In the genomic region with DNA sequence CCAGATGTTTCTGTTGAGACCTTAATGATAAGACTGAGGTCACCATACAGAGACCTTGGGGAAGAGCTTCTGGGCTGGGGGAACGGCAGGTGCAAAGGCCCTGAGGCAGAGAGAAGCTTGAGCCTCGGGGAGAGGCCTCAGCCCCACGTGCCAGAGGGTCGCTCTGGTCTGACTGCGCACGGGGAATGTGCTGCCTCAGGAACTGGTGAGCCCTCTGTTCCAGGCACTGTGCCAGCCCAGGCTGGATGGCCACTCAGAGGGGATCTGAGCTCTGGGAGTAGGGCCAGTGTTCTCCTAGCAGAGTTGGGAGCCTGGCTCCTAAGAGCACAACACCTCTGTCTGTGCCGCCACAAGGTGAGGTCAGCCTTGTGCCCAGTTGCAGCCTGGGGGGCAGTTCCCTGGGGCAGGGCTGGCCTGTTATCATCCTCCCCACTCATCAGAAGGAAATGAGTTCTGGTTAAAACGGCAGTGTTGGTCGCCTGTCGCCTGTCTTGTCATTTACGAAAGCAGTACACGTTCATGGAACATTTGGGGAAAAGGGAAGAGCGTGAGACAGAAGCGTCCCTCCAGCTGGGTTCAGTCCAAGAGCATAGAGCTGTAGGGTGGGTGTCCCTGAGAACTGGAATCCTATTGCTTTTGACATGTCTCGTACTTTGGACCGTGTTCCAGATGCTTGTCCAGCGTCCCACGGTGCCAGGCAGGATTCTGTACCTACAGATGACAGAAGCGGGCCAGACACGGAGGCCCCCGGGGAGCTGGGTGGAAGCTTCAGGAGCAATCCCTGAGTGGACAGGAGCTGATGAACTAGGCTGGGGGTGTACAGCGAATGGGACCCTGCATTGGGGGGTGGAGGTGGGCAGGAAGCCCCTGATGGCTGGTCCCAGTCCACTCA, we compare ENCODE assay signal across 10 cellular contexts. TPM values are rescaled to one million over a fixed set of nuclear protein-coding genes. Genes with fewer than 3 reads are reported as not detected.
DNase-seq lines count a peak whose midpoint lies in the region; ATAC-seq and TF ChIP-seq lines count a peak whose summit lies in the region.
"Had no signal": no experiment of that assay in that cellular context is flagged by ENCODE, and none has a peak within 500 bp of the region (broad histone marks: within the 10 kb centered on the region; RNA-seq: fewer than 3 reads in every experiment).

No MANE protein-coding gene starts in this region.

- DNase-seq in CD14-positive monocyte (ENCODE audit: low spot score) = peak; percentile 45
- DNase-seq in RPMI8226 = peak; percentile 65
- DNase-seq in fibroblast of peridontal ligament (ENCODE audit: extremely low read depth) = peak; percentile 51
- DNase-seq in osteocyte (ENCODE audit: extremely low spot score, unreplicated experiment) = no peak
- no peak for DNase-seq in hepatic stellate cell (ENCODE audit: low spot score)
- no peak for DNase-seq in naive thymus-derived CD8-positive, alpha-beta T cell
- DNase-seq: effector memory CD4-positive, alpha-beta T cell; NCI-H2171 had no signal

- peaks cover 0 to 4% (median 0%) of the 10 kb centered on the region in 3 donors for H3K27me3 Mint-ChIP-seq in CD14-positive monocyte (ENCODE audit: low read depth in 3 of 3)
- no peaks in the 10 kb centered on the region for H3K27me3 Mint-ChIP-seq in osteocyte (ENCODE audit: unreplicated experiment)
- no peaks in the 10 kb centered on the region for H3K27me3 Mint-ChIP-seq in naive thymus-derived CD8-positive, alpha-beta T cell

- H3K9me3 Mint-ChIP-seq in CD14-positive monocyte = peaks cover 0 to 5% (median 0%) of the 10 kb centered on the region in 7 donors
- H3K9me3 Mint-ChIP-seq in osteocyte (ENCODE audit: unreplicated experiment) = no peaks in the 10 kb centered on the region
- no peaks in the 10 kb centered on the region for H3K9me3 Mint-ChIP-seq in naive thymus-derived CD8-positive, alpha-beta T cell

- H3K27ac Mint-ChIP-seq in CD14-positive monocyte = peak overlapping the region; percentile 78 to 96 (median 95)
- peak overlapping the region; percentile 80 for H3K27ac Mint-ChIP-seq in osteocyte (ENCODE audit: unreplicated experiment)
- no peak overlapping the region for H3K27ac Mint-ChIP-seq in naive thymus-derived CD8-positive, alpha-beta T cell

- ATAC-seq in HG02885 (IDR thresholded peaks at IDR 0.05; ENCODE audit: poor library complexity, unreplicated experiment) = no peak
- no peak for ATAC-seq in HG03108 (IDR thresholded peaks at IDR 0.05; ENCODE audit: unreplicated experiment)
- no peak for ATAC-seq in naive thymus-derived CD8-positive, alpha-beta T cell

- POLR2A ChIA-PET in naive thymus-derived CD8-positive, alpha-beta T cell (lab: Charles Lee) = interaction anchor here (2.0 kb wide), 1 partner anchor 9 kb away, joined by 7 read pairs; no protein-coding TSS in a partner anchor

- H3K36me3 Mint-ChIP-seq in CD14-positive monocyte = peaks cover 26 to 34% of the 10 kb centered on the region in 2 donors
- H3K36me3 Mint-ChIP-seq in osteocyte (ENCODE audit: unreplicated experiment) = peaks cover 2% of the 10 kb centered on the region
- H3K36me3 Mint-ChIP-seq in naive thymus-derived CD8-positive, alpha-beta T cell = no peaks in the 10 kb centered on the region

- intact Hi-C loops in CD14-positive monocyte (cut with micrococcal nuclease) = no loop called here

- H3K4me1 Mint-ChIP-seq in CD14-positive monocyte (peaks cover 58% of the 10 kb centered on the region), osteocyte (ENCODE audit: unreplicated experiment) (peaks cover 72% of the 10 kb centered on the region)
- H3K4me1 Mint-ChIP-seq in naive thymus-derived CD8-positive, alpha-beta T cell = peaks cover 12 to 34% (median 21%) of the 10 kb centered on the region in 4 donors

- no peak for TF ChIP-seq CTCF in CD14-positive monocyte (IDR thresholded peaks at IDR 0.05)
- no peak for TF ChIP-seq CTCF in osteocyte (IDR thresholded peaks at IDR 0.05)

- H3K4me3 Mint-ChIP-seq in CD14-positive monocyte = peak overlapping the region; percentile 56 to 62
- peak overlapping the region; percentile 20 for H3K4me3 Mint-ChIP-seq in osteocyte (ENCODE audit: unreplicated experiment)
- H3K4me3 Mint-ChIP-seq in naive thymus-derived CD8-positive, alpha-beta T cell = peak overlapping the region in 3 of 10 donors; percentile 22 to 47 (median 32)

RNA-seq across cellular contexts. Expression of a gene that starts 4.3 kb away (rescaled TPM):
- polyA plus RNA-seq in CD14-positive monocyte = 10 to 100 TPM; 13.4 to 17.4 TPM
- total RNA-seq in osteocyte = 371 and 376 TPM in 2 replicates
- total RNA-seq in naive thymus-derived CD8-positive, alpha-beta T cell = 10 to 100 TPM; 13.7 to 14.9 TPM
- polyA plus RNA-seq in naive thymus-derived CD8-positive, alpha-beta T cell = 1 to 10 TPM; 1.1 to 1.9 (median 1.1) TPM

RNA-seq across cellular contexts. Expression of a gene that starts 51.9 kb away (rescaled TPM):
- under 1 TPM; 0.09 to 0.14 TPM for polyA plus RNA-seq in CD14-positive monocyte
- 5.8 and 6.6 TPM in 2 replicates for total RNA-seq in osteocyte
- under 1 TPM in 1 of 2 experiments, not detected in 1; 0.05 TPM for total RNA-seq in naive thymus-derived CD8-positive, alpha-beta T cell
- polyA plus RNA-seq in naive thymus-derived CD8-positive, alpha-beta T cell = not detected

Comparison
In these comparisons a context has a peak if more than half of its experiments do, and no peak if none do; other contexts are left out.
1. DNase-seq: peak in CD14-positive monocyte (single experiment), RPMI8226 (single experiment) and fibroblast of peridontal ligament (single experiment); none in osteocyte (single experiment), hepatic stellate cell (single experiment) and naive thymus-derived CD8-positive, alpha-beta T cell (0 of 10).
2. H3K27ac Mint-ChIP-seq: peak in CD14-positive monocyte (7 of 7) and osteocyte (single experiment); none in naive thymus-derived CD8-positive, alpha-beta T cell (0 of 10).
3. RNA of a gene that starts 4.3 kb away (total RNA-seq): 371 to 376 TPM in osteocyte; 13.7 to 14.9 TPM in naive thymus-derived CD8-positive, alpha-beta T cell; every median in the first group is over 10 times any median in the second.